In the genomic region with DNA sequence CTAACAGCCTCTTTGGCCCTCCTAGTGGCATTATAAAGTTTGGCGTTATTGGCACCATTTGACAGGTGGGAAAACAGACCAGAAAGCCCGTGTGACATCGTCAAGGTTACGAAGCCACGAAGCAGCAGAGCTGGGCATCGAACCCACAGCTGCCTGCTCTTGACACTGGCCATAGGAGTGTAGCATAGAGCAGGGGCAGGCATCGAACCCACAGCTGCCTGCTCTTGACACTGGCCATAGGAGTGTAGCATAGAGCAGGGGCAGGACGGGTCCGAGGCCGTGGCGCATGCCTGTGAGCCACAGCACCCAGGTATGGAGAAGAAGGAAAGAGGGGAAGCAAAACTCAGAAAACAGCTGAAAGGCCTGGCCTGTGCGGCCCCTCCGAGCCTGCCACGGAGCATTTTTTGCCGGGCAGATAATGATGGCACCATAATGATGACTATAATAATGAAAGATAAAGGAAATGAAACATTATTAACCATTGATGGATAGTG, we compare ENCODE assay signal across 1 cellular context.
TF ChIP-seq lines count a peak whose summit lies in the region.

No MANE protein-coding gene starts in this region.

TF ChIP-seq in HepG2, 621 proteins besides CTCF, POLR2A, EP300 and RAD21:
- TF ChIP-seq, protein P1, sequence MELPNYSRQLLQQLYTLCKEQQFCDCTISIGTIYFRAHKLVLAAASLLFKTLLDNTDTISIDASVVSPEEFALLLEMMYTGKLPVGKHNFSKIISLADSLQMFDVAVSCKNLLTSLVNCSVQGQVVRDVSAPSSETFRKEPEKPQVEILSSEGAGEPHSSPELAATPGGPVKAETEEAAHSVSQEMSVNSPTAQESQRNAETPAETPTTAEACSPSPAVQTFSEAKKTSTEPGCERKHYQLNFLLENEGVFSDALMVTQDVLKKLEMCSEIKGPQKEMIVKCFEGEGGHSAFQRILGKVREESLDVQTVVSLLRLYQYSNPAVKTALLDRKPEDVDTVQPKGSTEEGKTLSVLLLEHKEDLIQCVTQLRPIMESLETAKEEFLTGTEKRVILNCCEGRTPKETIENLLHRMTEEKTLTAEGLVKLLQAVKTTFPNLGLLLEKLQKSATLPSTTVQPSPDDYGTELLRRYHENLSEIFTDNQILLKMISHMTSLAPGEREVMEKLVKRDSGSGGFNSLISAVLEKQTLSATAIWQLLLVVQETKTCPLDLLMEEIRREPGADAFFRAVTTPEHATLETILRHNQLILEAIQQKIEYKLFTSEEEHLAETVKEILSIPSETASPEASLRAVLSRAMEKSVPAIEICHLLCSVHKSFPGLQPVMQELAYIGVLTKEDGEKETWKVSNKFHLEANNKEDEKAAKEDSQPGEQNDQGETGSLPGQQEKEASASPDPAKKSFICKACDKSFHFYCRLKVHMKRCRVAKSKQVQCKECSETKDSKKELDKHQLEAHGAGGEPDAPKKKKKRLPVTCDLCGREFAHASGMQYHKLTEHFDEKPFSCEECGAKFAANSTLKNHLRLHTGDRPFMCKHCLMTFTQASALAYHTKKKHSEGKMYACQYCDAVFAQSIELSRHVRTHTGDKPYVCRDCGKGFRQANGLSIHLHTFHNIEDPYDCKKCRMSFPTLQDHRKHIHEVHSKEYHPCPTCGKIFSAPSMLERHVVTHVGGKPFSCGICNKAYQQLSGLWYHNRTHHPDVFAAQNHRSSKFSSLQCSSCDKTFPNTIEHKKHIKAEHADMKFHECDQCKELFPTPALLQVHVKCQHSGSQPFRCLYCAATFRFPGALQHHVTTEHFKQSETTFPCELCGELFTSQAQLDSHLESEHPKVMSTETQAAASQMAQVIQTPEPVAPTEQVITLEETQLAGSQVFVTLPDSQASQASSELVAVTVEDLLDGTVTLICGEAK (IDR thresholded peaks at IDR 0.05): no peak
- TF ChIP-seq, protein P1 (CRISPR knock-in tag; IDR thresholded peaks at IDR 0.05): 0 out of 2 replicates have a peak, but pooled peaks have one; percentile 2
- no peak for TF ChIP-seq BATF2 (CRISPR knock-in tag; IDR thresholded peaks at IDR 0.05)
